Comparison of ENCODE assay signal across 13 cellular contexts in genomic region chr2:131413785-131414184, GRCh38. TPM values are rescaled to one million over a fixed set of nuclear protein-coding genes. Genes with fewer than 3 reads are reported as not detected.
DNase-seq lines count a peak whose midpoint lies in the region; ATAC-seq and TF ChIP-seq lines count a peak whose summit lies in the region.
"Had no signal": no experiment of that assay in that cellular context is flagged by ENCODE, and none has a peak within 500 bp of the region (broad histone marks: within the 10 kb centered on the region; RNA-seq: fewer than 3 reads in every experiment).

No MANE protein-coding gene starts in this region.

- in situ Hi-C loops in Panc1 (cut with HindIII; ENCODE audit: low pct_unique_long_range_greater_than_20kb, low sequenced_read_pairs): no loop called here

- intact Hi-C loops in activated CD4-positive, alpha-beta T cell treated with anti-CD3 and anti-CD28 coated beads, Interleukin-2, amount 10 ng/mL, durations not matched to agents 24 days and 14 days (cut with micrococcal nuclease): loop anchor here (1.0 to 10.0 kb wide), 4 partner anchors 79 to 391 kb away; partner anchors contain the start of gene MZT2A
- intact Hi-C loops in Panc1 (cut with micrococcal nuclease; ENCODE audit: unreplicated experiment) (loop anchor here (2.0 to 5.0 kb wide), 2 partner anchors 259 to 261 kb away; no protein-coding TSS in a partner anchor), testis (cut with DNase I; ENCODE audit: low total_unique reads) (loop anchor here (10.0 kb wide), 1 partner anchor 261 kb away; no protein-coding TSS in a partner anchor)

- H3K4me2 ChIP-seq in KMS-11 (no peak overlapping the region), osteoblast (ENCODE audit: insufficient read depth, low read length) (no peak overlapping the region)
- H3K4me2 ChIP-seq: BLaER1 had no signal

- no peaks in the 10 kb centered on the region for H3K4me1 ChIP-seq in KMS-11 (ENCODE audit: low read depth, poor library complexity, severe bottlenecking)
- peaks cover 6% of the 10 kb centered on the region; the same call in 1 of the 2 replicates for H3K4me1 ChIP-seq in Panc1 (ENCODE audit: control insufficient read depth, insufficient read depth, low read length)
- H3K4me1 ChIP-seq in osteoblast (ENCODE audit: insufficient read depth, low read length): no peaks in the 10 kb centered on the region
- no peaks in the 10 kb centered on the region for H3K4me1 ChIP-seq in testis
- H3K4me1 ChIP-seq: BLaER1 had no signal

- no peak overlapping the region for H3K9ac ChIP-seq in KMS-11
- H3K9ac ChIP-seq: BLaER1 had no signal

- no peak for TF ChIP-seq POLR2A in testis (IDR thresholded peaks at IDR 0.05)

- H3K27me3 Mint-ChIP-seq in activated CD4-positive, alpha-beta T cell treated with anti-CD3 and anti-CD28 coated beads, Interleukin-2, amount 10 ng/mL, durations not matched to agents 24 days and 14 days: peaks cover 38% of the 10 kb centered on the region

- POLR2A ChIA-PET in Panc1 (lab: Charles Lee): no interaction called here

- H3K36me3 ChIP-seq in KMS-11 (ENCODE audit: insufficient read depth) (no peaks in the 10 kb centered on the region), Panc1 (ENCODE audit: control insufficient read depth, insufficient read depth, low read length) (no peaks in the 10 kb centered on the region), osteoblast (ENCODE audit: insufficient read depth, low read length) (no peaks in the 10 kb centered on the region), testis (ENCODE audit: low read depth, missing control alignments) (no peaks in the 10 kb centered on the region)
- H3K36me3 ChIP-seq: BLaER1 had no signal

- H3K9me3 ChIP-seq in Panc1 (ENCODE audit: control insufficient read depth, insufficient read depth, low read depth, low read length) (no peaks in the 10 kb centered on the region), osteoblast (ENCODE audit: low read depth, low read length) (no peaks in the 10 kb centered on the region), testis (no peaks in the 10 kb centered on the region)
- H3K9me3 ChIP-seq: BLaER1 had no signal

- DNase-seq in activated CD4-positive, alpha-beta T cell treated with anti-CD3 and anti-CD28 coated beads, Interleukin-2, amount 10 ng/mL, durations not matched to agents 24 days and 14 days: peak; percentile 47
- DNase-seq in activated CD4-positive, alpha-beta T cell treated with anti-CD3 and anti-CD28 coated beads, Interleukin-2, amount 50 U/mL, for 1 hour: no peak
- DNase-seq in Panc1 (ENCODE audit: low read depth, low spot score): no peak
- no peak for DNase-seq in osteoblast (ENCODE audit: insufficient read length, low spot score, missing footprints)
- no peak for DNase-seq in kidney glomerular epithelial cell (lab: John Stamatoyannopoulos, UW)
- no peak for DNase-seq in testis
- DNase-seq: 8988T, GOT3 had no signal

- H3K79me2 ChIP-seq in KMS-11 (ENCODE audit: insufficient read depth, low read depth) (no peaks in the 10 kb centered on the region), osteoblast (ENCODE audit: insufficient read depth, low read length) (no peaks in the 10 kb centered on the region)

- no peak overlapping the region for H3K27ac Mint-ChIP-seq in activated CD4-positive, alpha-beta T cell treated with anti-CD3 and anti-CD28 coated beads, Interleukin-2, amount 10 ng/mL, durations not matched to agents 24 days and 14 days
- H3K27ac Mint-ChIP-seq: CD4-positive, CD25-positive, alpha-beta regulatory T cell had no signal

- 83 to 88% methylated on average over 2 of the region's 2 CpGs for WGBS in testis, 2 donors

- H3K36me3 Mint-ChIP-seq in activated CD4-positive, alpha-beta T cell treated with anti-CD3 and anti-CD28 coated beads, Interleukin-2, amount 10 ng/mL, durations not matched to agents 24 days and 14 days (ENCODE audit: low read depth): no peaks in the 10 kb centered on the region
- H3K36me3 Mint-ChIP-seq: CD4-positive, CD25-positive, alpha-beta regulatory T cell had no signal

- H4K20me1 ChIP-seq in KMS-11 (ENCODE audit: insufficient read depth): no peaks in the 10 kb centered on the region
- no peaks in the 10 kb centered on the region for H4K20me1 ChIP-seq in osteoblast (ENCODE audit: insufficient read depth, low read length)
- H4K20me1 ChIP-seq: BLaER1 had no signal

- no peak for TF ChIP-seq CTCF in KMS-11 (conservative IDR thresholded peaks at IDR 0.05; ENCODE audit: low read depth, low read length)
- no peak for TF ChIP-seq CTCF in Panc1 (IDR thresholded peaks at IDR 0.05)
- no peak for TF ChIP-seq CTCF in osteoblast (IDR thresholded peaks at IDR 0.05; ENCODE audit: extremely low read depth, low read depth, low read length)
- TF ChIP-seq CTCF in testis (IDR thresholded peaks at IDR 0.05): no peak

- H3K4me3 ChIP-seq in KMS-11 (IDR thresholded peaks at IDR 0.05; ENCODE audit: insufficient read depth, low read depth, low read length) (no peak overlapping the region), Panc1 (ENCODE audit: low read depth in 2 of 2, low read length in 2 of 2) (no peak overlapping the region), osteoblast (ENCODE audit: insufficient read depth, low read length) (no peak overlapping the region), testis (no peak overlapping the region)
- H3K4me3 ChIP-seq: BLaER1, GM12878 had no signal

- H3K9me3 Mint-ChIP-seq in activated CD4-positive, alpha-beta T cell treated with anti-CD3 and anti-CD28 coated beads, Interleukin-2, amount 10 ng/mL, durations not matched to agents 24 days and 14 days: no peaks in the 10 kb centered on the region
- H3K9me3 Mint-ChIP-seq: CD4-positive, CD25-positive, alpha-beta regulatory T cell had no signal

- H3K27me3 ChIP-seq in KMS-11 (ENCODE audit: insufficient read depth, low read depth) (no peaks in the 10 kb centered on the region), Panc1 (ENCODE audit: control insufficient read depth, insufficient read depth, low read length) (peaks cover 23% of the 10 kb centered on the region), osteoblast (ENCODE audit: insufficient read depth, low read length) (peaks cover 6% of the 10 kb centered on the region), testis (no peaks in the 10 kb centered on the region)
- H3K27me3 ChIP-seq: BLaER1 had no signal

- no peak overlapping the region for H3K27ac ChIP-seq in KMS-11
- H3K27ac ChIP-seq in Panc1 (ENCODE audit: low read length): no peak overlapping the region
- H3K27ac ChIP-seq in osteoblast (ENCODE audit: low read depth, low read length): no peak overlapping the region
- H3K27ac ChIP-seq in testis: no peak overlapping the region
- H3K27ac ChIP-seq: BLaER1, HL-60 had no signal

- CTCF ChIA-PET in Panc1 (lab: Charles Lee): interaction anchor here (1.4 kb wide), 1 partner anchor 259 kb away, joined by 7 read pairs; no protein-coding TSS in a partner anchor

- H2AFZ ChIP-seq in KMS-11 (ENCODE audit: low read depth): peak overlapping the region; percentile 60; the same call in 1 of the 2 replicates
- H2AFZ ChIP-seq in osteoblast (ENCODE audit: low read length): no peak overlapping the region

- H3K4me1 Mint-ChIP-seq in activated CD4-positive, alpha-beta T cell treated with anti-CD3 and anti-CD28 coated beads, Interleukin-2, amount 10 ng/mL, durations not matched to agents 24 days and 14 days: peaks cover 5% of the 10 kb centered on the region

- no TSS peak for BruUV-seq in Panc1 (replicated peaks; lab: Mats Ljungman, UMichigan)

- H3K4me3 Mint-ChIP-seq in activated CD4-positive, alpha-beta T cell treated with anti-CD3 and anti-CD28 coated beads, Interleukin-2, amount 10 ng/mL, durations not matched to agents 24 days and 14 days: no peak overlapping the region
- H3K4me3 Mint-ChIP-seq: CD4-positive, CD25-positive, alpha-beta regulatory T cell had no signal

- ATAC-seq in Panc1: peak; percentile 77; the same call in 1 of the 2 replicates

RNA-seq across cellular contexts. Expression of gene RAB6D, which starts 49.8 kb away (rescaled TPM):
- total RNA-seq in activated CD4-positive, alpha-beta T cell treated with anti-CD3 and anti-CD28 coated beads, Interleukin-2, amount 10 ng/mL, durations not matched to agents 24 days and 14 days: not detected in 2 replicates
- total RNA-seq in Panc1 (2021; ENCODE audit: unreplicated experiment) (not detected), osteoblast (under 0.01 TPM in 1 of 2 replicates, not detected in the other), testis (1 to 10 TPM; 1.7 to 2.5 TPM)
- polyA plus RNA-seq in Panc1 (2012; ENCODE audit: insufficient read length): 2.0 TPM
- polyA plus RNA-seq in testis (ENCODE audit: insufficient read depth, low read depth, low replicate concordance): 1.3 TPM
- total RNA-seq: CD4-positive, CD25-positive, alpha-beta regulatory T cell; GM12878 had no signal
